Comparison of ENCODE assay signal across 8 cellular contexts in the genomic region with DNA sequence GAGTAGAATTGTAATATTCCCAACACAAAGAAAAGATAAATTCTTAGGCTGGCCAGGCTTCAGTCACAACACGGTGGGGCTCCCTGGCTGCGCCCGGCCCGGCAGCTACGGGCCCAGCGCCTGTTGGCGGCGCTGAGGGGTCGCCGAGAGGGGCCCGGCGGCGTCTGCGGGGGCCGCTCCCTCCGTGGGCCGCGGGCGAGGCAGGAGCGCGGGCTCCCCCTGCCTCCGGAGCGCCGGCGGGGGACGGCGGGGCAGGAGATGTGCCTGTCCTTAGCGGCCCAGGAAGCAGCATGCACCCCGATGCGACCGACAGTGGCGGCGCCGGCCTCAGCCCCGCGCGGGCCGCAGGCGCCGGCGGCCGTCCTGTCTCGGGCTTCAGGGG.
A peak's percentile ranks its signal among the peaks of the same experiment; 100 is the strongest.
DNase-seq lines count a peak whose midpoint lies in the region; ATAC-seq lines count a peak whose summit lies in the region.

No MANE protein-coding gene starts in this region.

- DNase-seq in DMS 273 (lab: John Stamatoyannopoulos, UW; ENCODE audit: unreplicated experiment) (peak; percentile 77), RPMI7951 (ENCODE audit: low read depth) (peak; percentile 27), fibroblast of gingiva (ENCODE audit: low read depth) (peak; percentile 12), midbrain (lab: John Stamatoyannopoulos, UW) (peak; percentile 7)
- peak; percentile 8 for DNase-seq in activated T-helper 9 cell treated with anti-CD3 and anti-CD28 coated beads, Interleukin-2, amount 50 U/mL, for 16 hours (ENCODE audit: low read depth)
- DNase-seq in stimulated activated CD4-positive, alpha-beta T cell treated with anti-CD3 and anti-CD28 coated beads, TNF-alpha, amount 100 ng/mL, for 4 hours (ENCODE audit: low read depth in 3 of 3): peak; percentile 4 to 22 (median 12)

- ATAC-seq in GM21447 (IDR thresholded peaks at IDR 0.05; ENCODE audit: unreplicated experiment): peak; percentile 52
- peak; percentile 62 for ATAC-seq in HG03354 (IDR thresholded peaks at IDR 0.05; ENCODE audit: poor library complexity, severe bottlenecking, unreplicated experiment)

Comparison
In these comparisons a context has a peak if more than half of its experiments do, and no peak if none do; other contexts are left out.
1. Peak in every context shown above with its lines: DNase-seq and ATAC-seq.
2. DNase-seq: peak in every context shown above with its lines; median percentile 77 in DMS 273; 27 in RPMI7951; 12 in fibroblast of gingiva; 12 in stimulated activated CD4-positive, alpha-beta T cell treated with anti-CD3 and anti-CD28 coated beads, TNF-alpha, amount 100 ng/mL, for 4 hours; 8 in activated T-helper 9 cell treated with anti-CD3 and anti-CD28 coated beads, Interleukin-2, amount 50 U/mL, for 16 hours; 7 in midbrain.